11 cellular contexts compared by ENCODE assay signal in genomic region chr6:131852200-131852599, GRCh38.
"Had no signal": no experiment of that assay in that cellular context is flagged by ENCODE, and none has a peak within 500 bp of the region (broad histone marks: within the 10 kb centered on the region; RNA-seq: fewer than 3 reads in every experiment).

No MANE protein-coding gene starts in this region.

- H3K4me2 ChIP-seq: GM23338 had no signal

- H3K4me1 ChIP-seq: HAP-1 had no signal

- H3K27ac ChIP-seq: GM23248 had no signal

- ATAC-seq: GM23338, HCT116 had no signal

- H3K9me3 ChIP-seq: HAP-1 had no signal

- H3K36me3 ChIP-seq: HAP-1 had no signal

- H3K4me3 ChIP-seq: GM23248, GM23338, HAP-1 had no signal

- H3K9ac ChIP-seq: GM23248 had no signal

- H2AFZ ChIP-seq: GM23248, GM23338 had no signal

- DNase-seq: GM23248, GOT3, H7, H9, HCEC 1CT, HFFc6 had no signal

- FAIRE-seq: H1, H54 had no signal
